16 cellular contexts compared by ENCODE assay signal in genomic region chr10:3568983-3569382, GRCh38.
DNase-seq lines count a peak whose midpoint lies in the region; ATAC-seq and TF ChIP-seq lines count a peak whose summit lies in the region.
"Had no signal": no experiment of that assay in that cellular context is flagged by ENCODE, and none has a peak within 500 bp of the region (broad histone marks: within the 10 kb centered on the region; RNA-seq: fewer than 3 reads in every experiment).

No MANE protein-coding gene starts in this region.

- in situ Hi-C loops in GM13977 (cut with MboI; ENCODE audit: low pct_unique_long_range_greater_than_20kb, low sequenced_read_pairs, unreplicated experiment): no loop called here

- DNase-seq in NCI-H2196 treated with DMSO at 0.1 percent for 48 hours (lab: John Stamatoyannopoulos, UW; ENCODE audit: unreplicated experiment) (peak; percentile 4), NCI-H2196 (lab: John Stamatoyannopoulos, UW; ENCODE audit: unreplicated experiment) (no peak), NCI-H2029 (lab: John Stamatoyannopoulos, UW) (peak; percentile 38), NCI-H345 treated with DMSO at 0.1 percent for 48 hours (lab: John Stamatoyannopoulos, UW; ENCODE audit: unreplicated experiment) (peak; percentile 23), GM13977 (ENCODE audit: low spot score) (no peak), T-helper 9 cell (no peak)
- DNase-seq in activated naive CD4-positive, alpha-beta T cell (lab: John Stamatoyannopoulos, UW): no peak
- DNase-seq: 8988T, C1 segment of cervical spinal cord, COR-L47, GF-D8, GOT3, NCI-H524 treated with DMSO at 0.1 percent for 48 hours, SHP77 treated with DMSO at 0.1 percent for 48 hours, T-helper 17 cell had no signal

- ATAC-seq in GM18520 (IDR thresholded peaks at IDR 0.05; ENCODE audit: unreplicated experiment): no peak
- ATAC-seq: T-helper 17 cell had no signal

- TF ChIP-seq CTCF in GM13977 (IDR thresholded peaks at IDR 0.05; ENCODE audit: extremely low read depth, insufficient read depth, missing control alignments): no peak

Comparison
In these comparisons a context has a peak if more than half of its experiments do, and no peak if none do; other contexts are left out.
1. DNase-seq: peak in NCI-H2196 treated with DMSO at 0.1 percent for 48 hours (single experiment), NCI-H2029 (single experiment) and NCI-H345 treated with DMSO at 0.1 percent for 48 hours (single experiment); none in NCI-H2196 (single experiment), activated naive CD4-positive, alpha-beta T cell (0 of 4), GM13977 (single experiment) and T-helper 9 cell (single experiment).